1 cellular context compared by ENCODE assay signal in the genomic region with DNA sequence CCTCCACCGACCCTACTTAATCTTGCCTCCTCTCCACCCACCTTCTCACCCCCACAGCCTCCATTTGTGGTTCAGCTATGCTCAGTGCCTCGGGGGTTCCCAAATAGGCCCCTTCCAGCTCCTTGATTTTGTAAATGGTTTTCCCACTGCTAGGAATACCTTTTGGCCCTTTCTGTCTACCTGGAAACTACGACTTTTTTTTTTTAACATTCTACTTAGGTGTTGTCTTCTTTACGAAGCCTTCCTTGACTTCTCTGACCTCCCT.
A peak's percentile ranks its signal among the peaks of the same experiment; 100 is the strongest.
TF ChIP-seq lines count a peak whose summit lies in the region.

No MANE protein-coding gene starts in this region.

TF ChIP-seq in GM12878, 131 proteins besides CTCF, POLR2A, EP300 and RAD21 (continued from another document):
- TF ChIP-seq RUNX3 (IDR thresholded peaks at IDR 0.05; ENCODE audit: low read length) = peak; percentile 15; the same call in 1 of the 2 replicates
